ENCODE assay signal across 8 cellular contexts in the genomic region with DNA sequence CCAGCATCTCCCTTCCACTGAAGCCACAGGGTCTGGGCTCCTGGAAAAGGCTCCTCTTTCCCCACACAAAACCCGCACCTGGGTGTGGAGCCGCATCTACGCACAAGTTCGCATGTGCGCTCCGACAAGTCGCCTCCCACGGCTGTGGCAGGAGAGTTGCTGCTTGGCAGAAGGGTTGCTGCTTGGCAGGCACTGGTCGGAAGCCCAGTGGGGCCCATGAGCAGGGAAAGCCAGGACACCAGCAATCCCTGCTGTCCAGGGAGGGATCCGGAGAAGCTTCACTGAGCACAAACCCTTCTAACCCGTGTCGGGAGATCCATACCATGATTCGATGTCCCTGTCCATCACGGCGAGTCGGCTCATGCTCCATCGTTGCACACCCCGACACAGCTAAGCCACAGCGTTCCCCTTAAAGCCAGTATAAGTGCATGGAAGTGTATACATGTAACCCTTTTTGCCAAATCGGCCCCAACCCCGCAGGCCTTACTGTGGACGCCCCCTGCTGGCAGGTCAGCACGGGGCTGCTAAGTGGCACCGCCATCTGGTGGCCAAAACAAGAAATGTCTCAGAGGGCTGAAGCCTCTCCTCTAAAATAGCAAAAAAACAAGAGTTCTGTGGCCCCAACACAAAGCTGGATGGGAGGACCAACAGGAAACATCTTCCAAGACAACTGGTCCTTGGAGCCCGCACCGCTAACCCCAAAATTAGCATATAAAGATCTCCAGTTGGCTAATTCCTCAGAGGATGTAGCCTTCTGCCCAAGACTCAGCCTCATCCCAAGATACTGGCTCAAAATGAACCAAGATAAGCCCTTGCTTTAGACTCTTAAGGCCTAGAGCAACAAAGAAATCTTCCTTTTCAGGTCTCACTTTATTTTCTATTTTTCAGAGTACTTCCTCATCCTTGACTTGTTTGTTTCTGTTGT. TPM values are rescaled to one million over a fixed set of nuclear protein-coding genes. Genes with fewer than 3 reads are reported as not detected.
DNase-seq lines count a peak whose midpoint lies in the region; ATAC-seq and TF ChIP-seq lines count a peak whose summit lies in the region.

No MANE protein-coding gene starts in this region.

- peak; percentile 89 for TF ChIP-seq CTCF in Calu3 (IDR thresholded peaks at IDR 0.05; ENCODE audit: unreplicated experiment)

- H3K4me1 Mint-ChIP-seq in Calu3 (ENCODE audit: low read depth, unreplicated experiment) = no peaks in the 10 kb centered on the region
- H3K4me1 Mint-ChIP-seq in activated CD8-positive, alpha-beta memory T cell treated with anti-CD3 and anti-CD28 coated beads, Interleukin-2, amount 10 ng/mL, durations not matched to agents 7 days and 5 days = peaks cover 8% of the 10 kb centered on the region
- peaks cover 7 to 9% of the 10 kb centered on the region in 2 donors for H3K4me1 Mint-ChIP-seq in effector memory CD8-positive, alpha-beta T cell (ENCODE audit: low read depth in 2 of 2)

- H3K9me3 Mint-ChIP-seq in Calu3 (ENCODE audit: low read depth, unreplicated experiment) = no peaks in the 10 kb centered on the region
- H3K9me3 Mint-ChIP-seq in activated CD8-positive, alpha-beta memory T cell treated with anti-CD3 and anti-CD28 coated beads, Interleukin-2, amount 10 ng/mL, durations not matched to agents 7 days and 5 days (ENCODE audit: low read depth) = no peaks in the 10 kb centered on the region
- H3K9me3 Mint-ChIP-seq in effector memory CD8-positive, alpha-beta T cell = no peaks in the 10 kb centered on the region

- intact Hi-C loops in Calu3 (cut with micrococcal nuclease; ENCODE audit: unreplicated experiment) = loop anchor here (1.0 to 5.0 kb wide), 2 partner anchors 57 to 227 kb away; no protein-coding TSS in a partner anchor

- peaks cover 5% of the 10 kb centered on the region for H3K36me3 Mint-ChIP-seq in Calu3 (ENCODE audit: insufficient read depth, unreplicated experiment)
- no peaks in the 10 kb centered on the region for H3K36me3 Mint-ChIP-seq in activated CD8-positive, alpha-beta memory T cell treated with anti-CD3 and anti-CD28 coated beads, Interleukin-2, amount 10 ng/mL, durations not matched to agents 7 days and 5 days
- no peaks in the 10 kb centered on the region for H3K36me3 Mint-ChIP-seq in effector memory CD8-positive, alpha-beta T cell (ENCODE audit: insufficient read depth)

- no peaks in the 10 kb centered on the region for H3K27me3 Mint-ChIP-seq in Calu3 (ENCODE audit: unreplicated experiment)
- peaks cover 30% of the 10 kb centered on the region for H3K27me3 Mint-ChIP-seq in activated CD8-positive, alpha-beta memory T cell treated with anti-CD3 and anti-CD28 coated beads, Interleukin-2, amount 10 ng/mL, durations not matched to agents 7 days and 5 days
- peaks cover 6 to 28% of the 10 kb centered on the region in 2 donors for H3K27me3 Mint-ChIP-seq in effector memory CD8-positive, alpha-beta T cell

- no TSS peak for BruUV-seq in Calu3 (replicated peaks; lab: Mats Ljungman, UMichigan)

- H3K4me3 Mint-ChIP-seq in Calu3 (ENCODE audit: low read depth, unreplicated experiment) = no peak overlapping the region
- no peak overlapping the region for H3K4me3 Mint-ChIP-seq in activated CD8-positive, alpha-beta memory T cell treated with anti-CD3 and anti-CD28 coated beads, Interleukin-2, amount 10 ng/mL, durations not matched to agents 7 days and 5 days
- no peak overlapping the region for H3K4me3 Mint-ChIP-seq in effector memory CD8-positive, alpha-beta T cell

- DNase-seq in Calu3 = peak; percentile 77
- peak; percentile 69 for DNase-seq in NOMO-1 treated with dmso at 0.1 percent for 144 hours (lab: John Stamatoyannopoulos, UW; ENCODE audit: unreplicated experiment)
- DNase-seq in activated CD8-positive, alpha-beta memory T cell treated with anti-CD3 and anti-CD28 coated beads, Interleukin-2, amount 10 ng/mL, durations not matched to agents 7 days and 5 days = peak; percentile 90
- DNase-seq in effector memory CD8-positive, alpha-beta T cell = peak; percentile 89 to 94 (median 91)
- DNase-seq in middle frontal gyrus (ENCODE audit: extremely low spot score, low spot score) = peak; percentile 58
- peak; percentile 79 to 86 for DNase-seq in stimulated activated CD8-positive, alpha-beta memory T cell treated with anti-CD3 and anti-CD28 coated beads, Interleukin-4, amount 100 ng/mL, for 1 hour (ENCODE audit: low read depth in 2 of 2, low spot score in 1 of 2)

- ATAC-seq in HG03565 (IDR thresholded peaks at IDR 0.05; ENCODE audit: unreplicated experiment) = peak; percentile 47
- ATAC-seq in activated CD8-positive, alpha-beta memory T cell treated with anti-CD3 and anti-CD28 coated beads, Interleukin-2, amount 10 ng/mL, durations not matched to agents 7 days and 5 days = peak; percentile 75
- peak; percentile 90 for ATAC-seq in effector memory CD8-positive, alpha-beta T cell (replicated peaks)
- ATAC-seq in GM19328 (IDR thresholded peaks at IDR 0.05; ENCODE audit: unreplicated experiment) = no peak

- no peak overlapping the region for H3K27ac Mint-ChIP-seq in Calu3 (ENCODE audit: unreplicated experiment)
- no peak overlapping the region for H3K27ac Mint-ChIP-seq in activated CD8-positive, alpha-beta memory T cell treated with anti-CD3 and anti-CD28 coated beads, Interleukin-2, amount 10 ng/mL, durations not matched to agents 7 days and 5 days
- H3K27ac Mint-ChIP-seq in effector memory CD8-positive, alpha-beta T cell = no peak overlapping the region

- CTCF ChIA-PET in Calu3 (lab: Charles Lee) = interaction anchor here (0.6 to 4.0 kb wide), 5 partner anchors 35 to 229 kb away, joined by 4 to 39 read pairs (median 7); partner anchors contain the start of gene PAK6
- CTCF ChIA-PET in activated CD8-positive, alpha-beta memory T cell treated with anti-CD3 and anti-CD28 coated beads, Interleukin-2, amount 10 ng/mL, durations not matched to agents 7 days and 5 days (lab: Charles Lee) = interaction anchor here (0.6 to 10.7 kb wide), 73 partner anchors 10 to 1135 kb away, joined by 3 to 411 read pairs (median 5); partner anchors contain the start of genes ANKRD63, CCDC9B, EIF2AK4 and FSIP1

RNA-seq across cellular contexts. Expression of gene ANKRD63, which starts 8.3 kb away (rescaled TPM):
- total RNA-seq in Calu3 (2022) = 0.56 TPM in 1 of 2 replicates, not detected in the other
- not detected for total RNA-seq in activated CD8-positive, alpha-beta memory T cell treated with anti-CD3 and anti-CD28 coated beads, Interleukin-2, amount 10 ng/mL, durations not matched to agents 7 days and 5 days

RNA-seq across cellular contexts. Expression of gene PLCB2, which starts 33.1 kb away (rescaled TPM):
- total RNA-seq in Calu3 (2022) = 37.3 and 43.1 TPM in 2 replicates
- 100 to 1,000 TPM; 104 to 120 TPM for total RNA-seq in activated CD8-positive, alpha-beta memory T cell treated with anti-CD3 and anti-CD28 coated beads, Interleukin-2, amount 10 ng/mL, durations not matched to agents 7 days and 5 days

RNA-seq across cellular contexts. Expression of gene PAK6, which starts 35.7 kb away (rescaled TPM):
- total RNA-seq in Calu3 (2022) = 7.0 and 7.1 TPM in 2 replicates
- 1 to 10 TPM; 1.0 to 1.7 TPM for total RNA-seq in activated CD8-positive, alpha-beta memory T cell treated with anti-CD3 and anti-CD28 coated beads, Interleukin-2, amount 10 ng/mL, durations not matched to agents 7 days and 5 days

RNA-seq across cellular contexts. Expression of gene INAFM2, which starts 48.9 kb away (rescaled TPM):
- total RNA-seq in Calu3 (2022) = 14.3 and 16.6 TPM in 2 replicates
- total RNA-seq in activated CD8-positive, alpha-beta memory T cell treated with anti-CD3 and anti-CD28 coated beads, Interleukin-2, amount 10 ng/mL, durations not matched to agents 7 days and 5 days = 10 to 100 TPM in 1 of 2 experiments, 1 to 10 TPM in 1; 4.9 to 10.2 TPM
